In the genomic region with DNA sequence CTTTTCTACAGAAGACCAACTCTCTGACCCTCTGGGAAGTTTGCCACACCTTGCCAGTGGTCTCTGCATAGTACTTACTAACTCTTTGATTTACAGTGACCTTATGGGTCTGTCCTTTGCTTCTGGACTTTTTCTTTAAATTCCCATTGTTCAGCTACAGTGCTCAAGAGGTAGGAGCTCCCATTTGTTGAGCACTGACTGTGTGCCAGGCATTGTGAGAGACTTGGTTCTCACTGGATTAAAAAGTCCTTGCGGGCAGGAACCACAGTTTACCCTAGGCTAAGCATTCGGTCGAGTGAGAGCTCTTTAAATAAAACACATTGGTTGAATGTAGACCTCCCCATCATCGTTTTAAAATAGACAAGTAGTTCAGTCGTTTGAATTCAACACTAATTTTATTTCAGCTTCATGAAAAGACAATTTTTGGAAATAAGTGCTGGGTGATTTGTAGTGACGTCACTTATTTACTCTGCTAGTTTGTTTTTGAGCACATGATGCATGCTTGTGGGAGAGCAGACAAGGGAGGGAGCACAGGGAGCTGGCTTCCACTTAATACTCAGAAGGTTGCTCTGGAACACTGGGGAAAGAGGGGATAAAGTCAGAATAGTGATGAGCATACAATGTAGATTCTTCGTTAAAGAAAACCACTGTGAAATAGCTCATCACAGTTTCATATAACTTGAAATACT, we compare ENCODE assay signal across 16 cellular contexts. TPM values are rescaled to one million over a fixed set of nuclear protein-coding genes. Genes with fewer than 3 reads are reported as not detected.
A peak's percentile ranks its signal among the peaks of the same experiment; 100 is the strongest.
DNase-seq lines count a peak whose midpoint lies in the region; ATAC-seq and TF ChIP-seq lines count a peak whose summit lies in the region.
"Had no signal": no experiment of that assay in that cellular context is flagged by ENCODE, and none has a peak within 500 bp of the region (broad histone marks: within the 10 kb centered on the region; RNA-seq: fewer than 3 reads in every experiment).

No MANE protein-coding gene starts in this region.

- ATAC-seq in heart left ventricle (peak in 2 of 4 donors; percentile 12 to 60), Right ventricle myocardium inferior (no peak), T-cell (replicated peaks in 1 of 4) (peak in 1 of 4 experiments; percentile 10)

- no peak for DNase-seq in heart left ventricle
- DNase-seq in Right ventricle myocardium inferior (ENCODE audit: missing footprints), result no peak
- DNase-seq in T-cell, result no peak
- no peak for DNase-seq in type B pancreatic cell (ENCODE audit: extremely low spot score, unreplicated experiment)
- DNase-seq in BE2C, result no peak
- DNase-seq in PC-9, result no peak
- DNase-seq: activated CD8-positive, alpha-beta memory T cell treated with anti-CD3 and anti-CD28 coated beads for 24 hours; aorta; EL; NCI-H1930; NCI-H446 treated with DMSO at 0.1 percent for 48 hours; SHP77 treated with DMSO at 0.1 percent for 48 hours had no signal

- no peaks in the 10 kb centered on the region for H3K79me2 ChIP-seq in PC-9 (ENCODE audit: low read depth)

- 52 to 74% (median 64%) methylated on average over 7 of the region's 7 CpGs for WGBS in heart left ventricle, 4 donors

- TF ChIP-seq CTCF in heart left ventricle (IDR thresholded peaks at IDR 0.05), result no peak
- TF ChIP-seq CTCF in type B pancreatic cell (conservative IDR thresholded peaks at IDR 0.05), result no peak
- no peak for TF ChIP-seq CTCF in BE2C (IDR thresholded peaks at IDR 0.05; ENCODE audit: low read depth, low read length)
- no peak for TF ChIP-seq CTCF in PC-9 (conservative IDR thresholded peaks at IDR 0.05)

- H3K27me3 Mint-ChIP-seq in T-cell (no peaks in the 10 kb centered on the region), type B pancreatic cell (peaks cover 2% of the 10 kb centered on the region)

- H3K9me3 ChIP-seq in heart left ventricle (no peaks in the 10 kb centered on the region), BE2C (no peaks in the 10 kb centered on the region), PC-9 (ENCODE audit: insufficient read depth, low read depth) (no peaks in the 10 kb centered on the region)

- no peaks in the 10 kb centered on the region for H3K9me2 ChIP-seq in PC-9 (ENCODE audit: insufficient read depth)

- H2AFZ ChIP-seq in PC-9, result no peak overlapping the region

- no peak for TF ChIP-seq POLR2A in heart left ventricle (IDR thresholded peaks at IDR 0.05)

- H3F3A ChIP-seq in PC-9 (ENCODE audit: insufficient read depth, low read depth), result peaks cover 23% of the 10 kb centered on the region

- H3K27ac ChIP-seq in heart left ventricle (peak overlapping the region; percentile 11 to 84 (median 65)), layer of hippocampus (ENCODE audit: low read depth, low read length) (peak overlapping the region; percentile 35), temporal lobe (ENCODE audit: low read depth, low read length) (peak overlapping the region; percentile 77), PC-9 (no peak overlapping the region)

- H3K27me3 ChIP-seq in heart left ventricle (no peaks in the 10 kb centered on the region), layer of hippocampus (ENCODE audit: control insufficient read depth, insufficient read depth, low read length) (no peaks in the 10 kb centered on the region), BE2C (no peaks in the 10 kb centered on the region), PC-9 (ENCODE audit: insufficient read depth, low read depth) (no peaks in the 10 kb centered on the region)

- intact Hi-C loops in heart left ventricle (cut with DNase I), result no loop called here
- intact Hi-C loops in Right ventricle myocardium inferior (cut with DNase I), result loop anchor here (2.0 kb wide), 1 partner anchor 26 kb away; a partner anchor contains a TSS
- intact Hi-C loops in PC-9 (cut with micrococcal nuclease; ENCODE audit: unreplicated experiment), result no loop called here

- H3K9me3 Mint-ChIP-seq in T-cell (peaks cover 0 to 1% (median 0%) of the 10 kb centered on the region in 3 donors), type B pancreatic cell (peaks cover 2% of the 10 kb centered on the region)
- H3K9me3 Mint-ChIP-seq: stimulated activated effector memory CD8-positive, alpha-beta T cell treated with anti-CD3 and anti-CD28 coated beads, Interleukin-12 subunit alpha, Interleukin-12 subunit beta, amount 100 ng/mL, for 72 hours; T-helper 1 cell treated with Interleukin-12 subunit alpha and Interleukin-12 subunit beta and Interleukin-4 antibody, amounts not matched to agents 30 μg/mL and 1 μg/mL, for 36 hours had no signal

- no peaks in the 10 kb centered on the region for H4K20me1 ChIP-seq in PC-9 (ENCODE audit: insufficient read depth)

- H3K4me1 Mint-ChIP-seq in T-cell (peaks cover 78 to 82% (median 78%) of the 10 kb centered on the region in 3 donors), type B pancreatic cell (ENCODE audit: unreplicated experiment) (no peaks in the 10 kb centered on the region)

- H3K4me3 Mint-ChIP-seq in T-cell (peak overlapping the region in 2 of 3 donors; percentile 13 to 54), type B pancreatic cell (no peak overlapping the region)
- H3K4me3 Mint-ChIP-seq: stimulated activated effector memory CD8-positive, alpha-beta T cell treated with anti-CD3 and anti-CD28 coated beads, Interleukin-12 subunit alpha, Interleukin-12 subunit beta, amount 100 ng/mL, for 72 hours; T-helper 1 cell treated with Interleukin-12 subunit alpha and Interleukin-12 subunit beta and Interleukin-4 antibody, amounts not matched to agents 30 μg/mL and 1 μg/mL, for 36 hours had no signal

- H3K27ac Mint-ChIP-seq in T-cell, result peak overlapping the region; percentile 62 to 74
- no peak overlapping the region for H3K27ac Mint-ChIP-seq in type B pancreatic cell
- H3K27ac Mint-ChIP-seq: stimulated activated effector memory CD8-positive, alpha-beta T cell treated with anti-CD3 and anti-CD28 coated beads, Interleukin-12 subunit alpha, Interleukin-12 subunit beta, amount 100 ng/mL, for 72 hours; T-helper 1 cell treated with Interleukin-12 subunit alpha and Interleukin-12 subunit beta and Interleukin-4 antibody, amounts not matched to agents 30 μg/mL and 1 μg/mL, for 36 hours had no signal

- H3K4me1 ChIP-seq in heart left ventricle (peaks cover 0 to 35% (median 7%) of the 10 kb centered on the region in 12 donors), BE2C (no peaks in the 10 kb centered on the region), PC-9 (replicated peaks; ENCODE audit: insufficient read depth) (peaks cover 27% of the 10 kb centered on the region)

- POLR2A ChIA-PET in T-cell (lab: Charles Lee) (interaction anchor here (0.5 to 0.8 kb wide), 3 partner anchors 13 to 127 kb away, joined by 4 to 5 read pairs (median 4); no protein-coding TSS in a partner anchor), PC-9 (lab: Charles Lee; ENCODE audit: unreplicated experiment) (no interaction called here)

- CTCF ChIA-PET in T-cell (lab: Charles Lee), result interaction anchor here (1.0 to 1.5 kb wide), 3 partner anchors 12 to 25 kb away, joined by 3 to 9 read pairs (median 3); no protein-coding TSS in a partner anchor
- CTCF ChIA-PET in PC-9 (lab: Charles Lee), result no interaction called here

- H3K4me2 ChIP-seq in PC-9, result no peak overlapping the region

- H3K4me3 ChIP-seq in heart left ventricle (peak overlapping the region in 6 of 12 donors; percentile 19 to 33 (median 29)), BE2C (ENCODE audit: low read depth, low read length) (no peak overlapping the region), PC-9 (no peak overlapping the region)

- no TSS peak for BruUV-seq in PC-9 (replicated peaks; lab: Mats Ljungman, UMichigan)

- H3K36me3 ChIP-seq in heart left ventricle (no peaks in the 10 kb centered on the region), BE2C (no peaks in the 10 kb centered on the region), PC-9 (ENCODE audit: low read depth) (no peaks in the 10 kb centered on the region)

- H3K36me3 Mint-ChIP-seq in T-cell, result peaks cover 1% of the 10 kb centered on the region
- H3K36me3 Mint-ChIP-seq in type B pancreatic cell, result no peaks in the 10 kb centered on the region
- H3K36me3 Mint-ChIP-seq: stimulated activated effector memory CD8-positive, alpha-beta T cell treated with anti-CD3 and anti-CD28 coated beads, Interleukin-12 subunit alpha, Interleukin-12 subunit beta, amount 100 ng/mL, for 72 hours had no signal

RNA-seq across cellular contexts. Expression of a gene that starts 27.1 kb away (rescaled TPM):
- total RNA-seq in heart left ventricle (10 to 100 TPM in 1 of 9 donors, 1 to 10 TPM in 8; 5.5 to 16.6 (median 7.4) TPM), Right ventricle myocardium inferior (5.9 TPM), T-cell (10 to 100 TPM; 25.2 to 53.0 (median 27.0) TPM), temporal lobe (7.9 TPM), type B pancreatic cell (ENCODE audit: low replicate concordance) (2.1 and 2.4 TPM in 2 replicates), PC-9 (2021) (0.10 and 0.48 TPM in 2 replicates)
- polyA plus RNA-seq in heart left ventricle, result 1 to 10 TPM; 3.6 to 3.9 TPM
- 2.0 TPM for polyA plus RNA-seq in BE2C (2012; ENCODE audit: insufficient read depth, insufficient read length, low read depth)
